Comparison of ENCODE assay signal across 7 cellular contexts in genomic region chr2:6216234-6216633, GRCh38.
"Had no signal": no experiment of that assay in that cellular context is flagged by ENCODE, and none has a peak within 500 bp of the region (broad histone marks: within the 10 kb centered on the region; RNA-seq: fewer than 3 reads in every experiment).

No MANE protein-coding gene starts in this region.

- DNase-seq: GDM1, GF-D8 had no signal

- FAIRE-seq: G401.6, GM12891, GM12892, GM18507, GM19239 had no signal
